8 cellular contexts compared by ENCODE assay signal in the genomic region with DNA sequence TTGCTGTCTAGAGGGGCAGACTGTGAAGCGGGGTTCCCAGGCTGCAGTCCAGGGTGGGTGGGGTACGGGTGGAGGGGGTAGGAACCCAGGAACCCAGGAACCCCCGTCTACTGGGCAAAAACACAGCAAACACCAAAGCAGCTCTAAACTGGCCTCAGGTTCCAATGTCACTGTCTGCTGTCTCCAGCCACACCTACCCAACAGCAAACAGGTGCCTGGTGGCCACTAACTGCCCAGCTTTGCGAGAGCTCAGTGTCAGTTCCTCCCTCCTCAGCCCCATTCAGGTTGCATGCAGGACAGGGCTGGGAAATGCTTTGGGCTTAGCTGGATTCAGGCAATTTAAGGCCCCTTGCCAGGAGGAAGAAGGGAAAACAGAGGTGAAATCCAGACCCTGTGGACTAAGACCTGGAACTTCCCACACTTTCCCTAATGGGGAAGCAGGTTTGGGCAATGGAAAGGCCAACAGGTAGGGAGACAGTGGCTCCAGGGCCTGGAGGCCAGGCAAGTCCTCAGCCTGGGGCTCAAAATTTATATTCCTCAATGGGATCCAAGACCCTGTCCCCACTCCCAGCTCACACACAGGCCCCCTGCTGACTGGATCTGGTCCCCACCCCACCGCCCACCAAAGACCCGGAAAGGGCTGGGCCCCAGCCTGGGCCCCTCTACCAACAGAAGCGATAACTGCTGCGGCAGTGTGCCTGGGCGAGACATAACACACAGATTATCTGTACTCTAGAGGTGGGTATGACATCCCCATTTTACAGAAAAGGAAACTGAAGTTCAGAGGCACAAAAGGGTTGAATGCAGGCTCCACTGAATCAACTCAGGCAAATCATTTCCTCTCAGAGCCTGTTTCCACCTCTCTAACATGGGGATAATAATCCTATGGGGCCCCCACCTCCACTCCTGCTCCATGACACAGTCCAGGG. TPM values are rescaled to one million over a fixed set of nuclear protein-coding genes. Genes with fewer than 3 reads are reported as not detected.
DNase-seq lines count a peak whose midpoint lies in the region; ATAC-seq and TF ChIP-seq lines count a peak whose summit lies in the region.

No MANE protein-coding gene starts in this region.

- in situ Hi-C loops in brain microvascular endothelial cell (cut with HindIII; ENCODE audit: low pct_ligation_motif_present, low sequenced_read_pairs) = no loop called here

- H3K4me3 Mint-ChIP-seq in activated CD4-positive, alpha-beta T cell treated with anti-CD3 and anti-CD28 coated beads for 36 hours = peak overlapping the region; percentile 97
- H3K4me3 Mint-ChIP-seq in activated T-cell treated with anti-CD3 and anti-CD28 coated beads, Interleukin-2, amount 50 U/mL, for 4 hours = peak overlapping the region; percentile 93

- no peaks in the 10 kb centered on the region for H3K27me3 ChIP-seq in brain microvascular endothelial cell (replicated peaks)

- peak; percentile 15 for ATAC-seq in activated CD4-positive, alpha-beta T cell treated with anti-CD3 and anti-CD28 coated beads for 36 hours
- peak; percentile 5 for ATAC-seq in activated T-cell treated with anti-CD3 and anti-CD28 coated beads, Interleukin-2, amount 50 U/mL, for 4 hours
- no peak for ATAC-seq in HG02642 (IDR thresholded peaks at IDR 0.05; ENCODE audit: poor library complexity, unreplicated experiment)

- no peaks in the 10 kb centered on the region for H3K36me3 ChIP-seq in brain microvascular endothelial cell (replicated peaks)

- no peaks in the 10 kb centered on the region for H3K27me3 Mint-ChIP-seq in activated CD4-positive, alpha-beta T cell treated with anti-CD3 and anti-CD28 coated beads for 36 hours
- no peaks in the 10 kb centered on the region for H3K27me3 Mint-ChIP-seq in activated T-cell treated with anti-CD3 and anti-CD28 coated beads, Interleukin-2, amount 50 U/mL, for 4 hours (ENCODE audit: low read depth)

- peak overlapping the region; percentile 91; the same call in 1 of the 2 replicates for H3K4me3 ChIP-seq in iPS-18c (ENCODE audit: insufficient read depth, low read depth, low read length)
- no peak overlapping the region for H3K4me3 ChIP-seq in brain microvascular endothelial cell (ENCODE audit: low read depth, low read length)

- H3K9me3 Mint-ChIP-seq in activated CD4-positive, alpha-beta T cell treated with anti-CD3 and anti-CD28 coated beads for 36 hours (ENCODE audit: low read depth) = no peaks in the 10 kb centered on the region
- H3K9me3 Mint-ChIP-seq in activated T-cell treated with anti-CD3 and anti-CD28 coated beads, Interleukin-2, amount 50 U/mL, for 4 hours = no peaks in the 10 kb centered on the region

- H3K9me3 ChIP-seq in iPS-18c (ENCODE audit: control insufficient read depth, insufficient read depth, low read length) = no peaks in the 10 kb centered on the region

- DNase-seq in activated CD4-positive, alpha-beta T cell treated with anti-CD3 and anti-CD28 coated beads for 36 hours = peak; percentile 61
- no peak for DNase-seq in activated CD4-positive, alpha-beta T cell treated with anti-CD3 and anti-CD28 coated beads, Interleukin-2, amount 50 U/mL, for 4 hours
- DNase-seq in activated T-cell treated with anti-CD3 and anti-CD28 coated beads, Interleukin-2, amount 50 U/mL, for 4 hours = no peak
- DNase-seq in NCI-H2227 (lab: John Stamatoyannopoulos, UW; ENCODE audit: unreplicated experiment) (no peak), brain microvascular endothelial cell (no peak)

- POLR2A ChIA-PET in activated CD4-positive, alpha-beta T cell treated with anti-CD3 and anti-CD28 coated beads for 36 hours (lab: Charles Lee) = interaction anchor here (0.5 to 2.6 kb wide), 8 partner anchors 18 to 94 kb away, joined by 3 to 13 read pairs (median 4); no protein-coding TSS in a partner anchor

- intact Hi-C loops in activated CD4-positive, alpha-beta T cell treated with anti-CD3 and anti-CD28 coated beads for 36 hours (cut with DNase I, micrococcal nuclease) = no loop called here

- H3K27ac Mint-ChIP-seq in activated CD4-positive, alpha-beta T cell treated with anti-CD3 and anti-CD28 coated beads for 36 hours = peak overlapping the region; percentile 89

- peaks cover 22% of the 10 kb centered on the region for H3K36me3 Mint-ChIP-seq in activated CD4-positive, alpha-beta T cell treated with anti-CD3 and anti-CD28 coated beads for 36 hours (ENCODE audit: low read depth)
- peaks cover 4% of the 10 kb centered on the region for H3K36me3 Mint-ChIP-seq in activated T-cell treated with anti-CD3 and anti-CD28 coated beads, Interleukin-2, amount 50 U/mL, for 4 hours (ENCODE audit: insufficient read depth)

- peak overlapping the region; percentile 99 for H3K27ac ChIP-seq in temporal lobe (ENCODE audit: low read depth, low read length)
- H3K27ac ChIP-seq in brain microvascular endothelial cell = no peak overlapping the region

- CTCF ChIA-PET in activated CD4-positive, alpha-beta T cell treated with anti-CD3 and anti-CD28 coated beads for 36 hours (lab: Charles Lee) = interaction anchor here (0.6 to 8.1 kb wide), 13 partner anchors 14 to 141 kb away, joined by 3 to 55 read pairs (median 4); no protein-coding TSS in a partner anchor

- H3K4me1 Mint-ChIP-seq in activated CD4-positive, alpha-beta T cell treated with anti-CD3 and anti-CD28 coated beads for 36 hours = peaks cover 60% of the 10 kb centered on the region
- peaks cover 67% of the 10 kb centered on the region for H3K4me1 Mint-ChIP-seq in activated T-cell treated with anti-CD3 and anti-CD28 coated beads, Interleukin-2, amount 50 U/mL, for 4 hours (ENCODE audit: low read depth)

- TF ChIP-seq CTCF in brain microvascular endothelial cell (IDR thresholded peaks at IDR 0.05; ENCODE audit: low read depth, low read length, missing control alignments) = no peak

RNA-seq across cellular contexts. Expression of gene EEIG1, which starts 3.6 kb away (rescaled TPM):
- total RNA-seq in activated CD4-positive, alpha-beta T cell treated with anti-CD3 and anti-CD28 coated beads for 36 hours = 10 to 100 TPM; 56.2 to 58.4 TPM
- 10 to 100 TPM; 75.5 to 87.3 (median 86.0) TPM for total RNA-seq in activated T-cell treated with anti-CD3 and anti-CD28 coated beads, Interleukin-2, amount 50 U/mL, for 4 hours
- 5.2 TPM for total RNA-seq in temporal lobe

RNA-seq across cellular contexts. Expression of gene DPM2, which starts 39.6 kb away (rescaled TPM):
- 10 to 100 TPM; 44.1 to 46.6 TPM for total RNA-seq in activated CD4-positive, alpha-beta T cell treated with anti-CD3 and anti-CD28 coated beads for 36 hours
- 10 to 100 TPM; 89.6 to 91.5 (median 89.9) TPM for total RNA-seq in activated T-cell treated with anti-CD3 and anti-CD28 coated beads, Interleukin-2, amount 50 U/mL, for 4 hours
- 10.1 TPM for total RNA-seq in temporal lobe

RNA-seq across cellular contexts. Expression of gene PIP5KL1, which starts 46.6 kb away (rescaled TPM):
- 1 to 10 TPM; 1.9 to 2.8 TPM for total RNA-seq in activated CD4-positive, alpha-beta T cell treated with anti-CD3 and anti-CD28 coated beads for 36 hours
- total RNA-seq in activated T-cell treated with anti-CD3 and anti-CD28 coated beads, Interleukin-2, amount 50 U/mL, for 4 hours = 1 to 10 TPM; 2.3 to 3.5 (median 2.8) TPM
- total RNA-seq in temporal lobe = 1.2 TPM
